ENCODE assay signal across 9 cellular contexts in the genomic region with DNA sequence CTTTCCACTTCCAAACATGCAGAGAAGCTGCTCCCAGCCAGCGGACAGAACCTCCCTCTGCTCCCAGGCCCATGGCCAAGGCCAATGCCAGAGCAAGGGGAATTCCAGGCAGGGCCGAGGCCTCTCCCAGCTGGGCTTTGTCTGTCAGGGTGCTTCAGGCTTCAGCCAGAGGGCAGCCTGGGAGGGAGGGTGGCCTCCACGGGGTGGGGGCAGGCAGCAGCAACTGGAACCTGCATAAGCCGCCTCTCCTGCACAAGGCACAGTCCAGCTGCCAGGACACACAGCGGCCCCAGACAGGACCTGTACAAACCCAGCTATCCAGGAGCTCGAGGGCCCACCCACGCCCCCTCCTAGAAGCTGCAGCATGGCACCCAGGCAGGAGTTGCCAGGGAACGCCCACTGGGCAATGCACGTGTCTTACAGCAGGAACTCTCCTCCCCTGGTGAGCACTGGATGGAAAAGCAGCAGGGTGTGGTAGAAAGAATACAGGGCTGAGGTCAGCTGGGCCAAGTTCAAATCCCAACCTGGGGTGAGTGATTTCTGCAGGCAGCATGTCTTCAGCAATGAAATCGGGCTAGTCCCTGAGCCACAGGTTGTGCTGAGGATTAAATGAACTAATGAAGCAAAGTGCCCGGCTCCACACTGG. TPM values are rescaled to one million over a fixed set of nuclear protein-coding genes. Genes with fewer than 3 reads are reported as not detected.
A peak's percentile ranks its signal among the peaks of the same experiment; 100 is the strongest.
DNase-seq lines count a peak whose midpoint lies in the region; ATAC-seq, FAIRE-seq and TF ChIP-seq lines count a peak whose summit lies in the region.
"Had no signal": no experiment of that assay in that cellular context is flagged by ENCODE, and none has a peak within 500 bp of the region (broad histone marks: within the 10 kb centered on the region; RNA-seq: fewer than 3 reads in every experiment).

No MANE protein-coding gene starts in this region.

- H3K4me3 Mint-ChIP-seq in naive B cell = peak overlapping the region in 7 of 8 donors; percentile 39 to 99 (median 76)
- no peak overlapping the region for H3K4me3 Mint-ChIP-seq in activated T-cell treated with anti-CD3 and anti-CD28 coated beads, Interleukin-2, amount 50 U/mL, for 24 hours

- H3K27ac ChIP-seq in esophagus squamous epithelium = peak overlapping the region; percentile 93 to 95 (median 94)
- H3K27ac ChIP-seq: PC-9 had no signal

- peak; percentile 39 for FAIRE-seq in RCC 7860 (lab: Jason Lieb, UNC)

- intact Hi-C loops in esophagus squamous epithelium (cut with DNase I) = loop anchor here (10.0 kb wide), 1 partner anchor 82 kb away; no protein-coding TSS in a partner anchor

- H3K27me3 Mint-ChIP-seq in naive B cell = no peaks in the 10 kb centered on the region
- no peaks in the 10 kb centered on the region for H3K27me3 Mint-ChIP-seq in activated T-cell treated with anti-CD3 and anti-CD28 coated beads, Interleukin-2, amount 50 U/mL, for 24 hours

- no peaks in the 10 kb centered on the region for H3K27me3 ChIP-seq in esophagus squamous epithelium

- no peak for ATAC-seq in naive B cell (ENCODE audit: low read depth in 2 of 2)

- peaks cover 91 to 100% (median 99%) of the 10 kb centered on the region in 3 donors for H3K4me1 Mint-ChIP-seq in naive B cell
- H3K4me1 Mint-ChIP-seq in activated T-cell treated with anti-CD3 and anti-CD28 coated beads, Interleukin-2, amount 50 U/mL, for 24 hours (ENCODE audit: low read depth) = peaks cover 97% of the 10 kb centered on the region

- H3K27ac Mint-ChIP-seq in naive B cell = peak overlapping the region in 5 of 6 donors; percentile 56 to 99 (median 99)
- H3K27ac Mint-ChIP-seq in activated T-cell treated with anti-CD3 and anti-CD28 coated beads, Interleukin-2, amount 50 U/mL, for 24 hours = no peak overlapping the region

- H3K4me3 ChIP-seq in esophagus squamous epithelium = peak overlapping the region in 2 of 4 donors; percentile 5 to 37
- H3K4me3 ChIP-seq: PC-9 had no signal

- no peak for TF ChIP-seq POLR2A in esophagus squamous epithelium (IDR thresholded peaks at IDR 0.05)

- WGBS in esophagus squamous epithelium, 2 donors = 25% methylated on average over 2 to 5 of the region's 11 CpGs

- H3K36me3 ChIP-seq in esophagus squamous epithelium = no peaks in the 10 kb centered on the region

- DNase-seq in ACHN (peak; percentile 75), RCC 7860 (ENCODE audit: low spot score) (peak; percentile 59), esophagus squamous epithelium (lab: John Stamatoyannopoulos, UW) (no peak), naive B cell (no peak), islet precursor cell (no peak), NCI-H2227 treated with DMSO at 0.1 percent for 48 hours (lab: John Stamatoyannopoulos, UW) (no peak), D341Med (ENCODE audit: low spot score) (no peak)
- DNase-seq in activated T-cell treated with anti-CD3 and anti-CD28 coated beads, Interleukin-2, amount 50 U/mL, for 24 hours = no peak

- in situ Hi-C loops in ACHN (cut with HindIII; ENCODE audit: low pct_ligation_motif_present, low pct_unique_long_range_greater_than_20kb, low sequenced_read_pairs) = no loop called here

- no peaks in the 10 kb centered on the region for H3K9me3 Mint-ChIP-seq in naive B cell
- no peaks in the 10 kb centered on the region for H3K9me3 Mint-ChIP-seq in activated T-cell treated with anti-CD3 and anti-CD28 coated beads, Interleukin-2, amount 50 U/mL, for 24 hours

- peaks cover 13 to 22% of the 10 kb centered on the region in 2 donors for H3K36me3 Mint-ChIP-seq in naive B cell
- peaks cover 15% of the 10 kb centered on the region for H3K36me3 Mint-ChIP-seq in activated T-cell treated with anti-CD3 and anti-CD28 coated beads, Interleukin-2, amount 50 U/mL, for 24 hours (ENCODE audit: low read depth)

- peak in 1 of 6 experiments; percentile 2 for TF ChIP-seq CTCF in esophagus squamous epithelium (IDR thresholded peaks at IDR 0.05)

- no peaks in the 10 kb centered on the region for H3K9me3 ChIP-seq in esophagus squamous epithelium

- H3K4me1 ChIP-seq in esophagus squamous epithelium = peaks cover 75 to 100% (median 96%) of the 10 kb centered on the region in 3 donors

RNA-seq across cellular contexts. Expression of a gene that starts 7.6 kb away (rescaled TPM):
- 10 to 100 TPM; 27.4 to 54.2 (median 31.5) TPM for total RNA-seq in esophagus squamous epithelium
- polyA plus RNA-seq in naive B cell (ENCODE audit: low read depth in 6 of 6) = 100 to 1,000 TPM in 1 of 6 donors, 10 to 100 TPM in 5; 19.6 to 141 (median 31.5) TPM

RNA-seq across cellular contexts. Expression of a gene that starts 55.1 kb away (rescaled TPM):
- total RNA-seq in esophagus squamous epithelium = 10 to 100 TPM in 2 of 4 donors, 1 to 10 TPM in 2; 8.3 to 17.5 (median 12.7) TPM
- 10 to 100 TPM; 16.1 to 40.6 (median 23.4) TPM for polyA plus RNA-seq in naive B cell (ENCODE audit: low read depth in 6 of 6)

Comparison
In these comparisons a context has a peak if more than half of its experiments do, and no peak if none do; other contexts are left out.
1. DNase-seq: peak in ACHN (single experiment) and RCC 7860 (single experiment); none in esophagus squamous epithelium (single experiment), naive B cell (single experiment), islet precursor cell (single experiment), NCI-H2227 treated with DMSO at 0.1 percent for 48 hours (single experiment), activated T-cell treated with anti-CD3 and anti-CD28 coated beads, Interleukin-2, amount 50 U/mL, for 24 hours (single experiment) and D341Med (single experiment).